Comparison of ENCODE assay signal across 8 cellular contexts in genomic region chr2:130355578-130356431, GRCh38. TPM values are rescaled to one million over a fixed set of nuclear protein-coding genes. Genes with fewer than 3 reads are reported as not detected.
A peak's percentile ranks its signal among the peaks of the same experiment; 100 is the strongest.
DNase-seq lines count a peak whose midpoint lies in the region; ATAC-seq and TF ChIP-seq lines count a peak whose summit lies in the region.

Gene PTPN18 (plus strand): TSS chr2:130356056. CDS start chr2:130356108, 52 bp downstream.

- H3K36me3 ChIP-seq in adrenal gland (replicated peaks in 1 of 2) = no peaks in the 10 kb centered on the region
- no peaks in the 10 kb centered on the region for H3K36me3 ChIP-seq in parathyroid adenoma (ENCODE audit: control insufficient read depth, insufficient read depth, low read length)

- H3K9ac ChIP-seq in parathyroid adenoma = peak within 1 kb of the TSS; percentile 25

- intact Hi-C loops in adrenal gland (cut with DNase I) = no loop called here
- intact Hi-C loops in cardiac septum (cut with DNase I) = loop anchor here (1.0 to 2.0 kb wide), 2 partner anchors 14 to 17 kb away; partner anchors contain the start of gene IMP4

- peak within 1 kb of the TSS; percentile 7 to 87 (median 72) for H3K27ac ChIP-seq in adrenal gland
- peak within 1 kb of the TSS; percentile 64 for H3K27ac ChIP-seq in parathyroid adenoma

- no peaks in the 10 kb centered on the region for H3K27me3 ChIP-seq in adrenal gland
- H3K27me3 ChIP-seq in parathyroid adenoma (ENCODE audit: control insufficient read depth, insufficient read depth, low read length) = no peaks in the 10 kb centered on the region

- TF ChIP-seq POLR2A in adrenal gland (IDR thresholded peaks at IDR 0.05) = peak; percentile 83 to 84

- peak; percentile 98 for ATAC-seq in SK-N-SH treated with all-trans-retinoic acid at 6 μM for 48 hours

- H3K4me3 ChIP-seq in adrenal gland = peak within 1 kb of the TSS; percentile 71 to 93 (median 84)
- H3K4me3 ChIP-seq in parathyroid adenoma (ENCODE audit: low read depth, low read length) = peak within 1 kb of the TSS; percentile 88

- peak; percentile 90 for DNase-seq in GM10266 (ENCODE audit: extremely low spot score)
- peak; percentile 62 for DNase-seq in H4 (ENCODE audit: low spot score)
- peak; percentile 89 to 94 (median 90) for DNase-seq in adrenal gland
- DNase-seq in cardiac septum (ENCODE audit: low spot score) = peak; percentile 96
- DNase-seq in NK-92 treated with Interleukin-12 subunit alpha and Interleukin-12 subunit beta, amount 100 ng/mL, for 24 hours (lab: John Stamatoyannopoulos, UW) = no peak

- TF ChIP-seq CTCF in GM10266 (IDR thresholded peaks at IDR 0.05; ENCODE audit: control insufficient read depth, insufficient read depth, low read depth, missing control alignments) (peak; percentile 54), LNCAP (IDR thresholded peaks at IDR 0.05) (peak; percentile 44), adrenal gland (IDR thresholded peaks at IDR 0.05) (peak in 5 of 6 experiments; percentile 25 to 68 (median 61)), parathyroid adenoma (IDR thresholded peaks at IDR 0.05) (peak; percentile 67)

- H3K79me2 ChIP-seq in parathyroid adenoma = no peaks in the 10 kb centered on the region

- H3K4me1 ChIP-seq in adrenal gland (replicated peaks in 1 of 2) = peaks cover 8 to 18% of the 10 kb centered on the region in 2 donors
- H3K4me1 ChIP-seq in parathyroid adenoma = peaks cover 12% of the 10 kb centered on the region

- peak within 1 kb of the TSS; percentile 94 for H3K4me2 ChIP-seq in parathyroid adenoma (ENCODE audit: low read length)

- H3K9me3 ChIP-seq in adrenal gland (replicated peaks in 1 of 3) (no peaks in the 10 kb centered on the region), parathyroid adenoma (ENCODE audit: control insufficient read depth, low read length) (no peaks in the 10 kb centered on the region)

- WGBS in adrenal gland, 4 donors = 0 to 1% (median 0%) methylated on average over 3 to 106 of the region's 107 CpGs

- peak within 1 kb of the TSS; percentile 97 for H2AFZ ChIP-seq in parathyroid adenoma

TF ChIP-seq in SK-N-SH treated with all-trans-retinoic acid at 6 μM for 48 hours, 23 proteins besides CTCF, POLR2A, EP300 and RAD21:
- TF ChIP-seq BACH2 (CRISPR knock-in tag; IDR thresholded peaks at IDR 0.05; ENCODE audit: borderline replicate concordance) (no peak), GLIS3 (CRISPR knock-in tag; IDR thresholded peaks at IDR 0.05) (no peak), TOX (CRISPR knock-in tag; IDR thresholded peaks at IDR 0.05; ENCODE audit: borderline replicate concordance) (no peak), ARNTL (CRISPR knock-in tag; IDR thresholded peaks at IDR 0.05; ENCODE audit: borderline replicate concordance, low read depth) (no peak), ZFP30 (CRISPR knock-in tag; IDR thresholded peaks at IDR 0.05) (no peak), ISL1 (CRISPR knock-in tag; IDR thresholded peaks at IDR 0.05) (no peak), ZNF565 (CRISPR knock-in tag; conservative IDR thresholded peaks at IDR 0.05; ENCODE audit: low read depth) (no peak), OSR1 (CRISPR knock-in tag; IDR thresholded peaks at IDR 0.05) (no peak), PATZ1 (CRISPR knock-in tag; IDR thresholded peaks at IDR 0.05; ENCODE audit: borderline replicate concordance) (no peak), ZNF70 (CRISPR knock-in tag; IDR thresholded peaks at IDR 0.05) (no peak), TSHZ2 (CRISPR knock-in tag; IDR thresholded peaks at IDR 0.05) (no peak), RARB (CRISPR knock-in tag; IDR thresholded peaks at IDR 0.05) (no peak), ZC3H10 (CRISPR knock-in tag; IDR thresholded peaks at IDR 0.05) (no peak), CREB5 (CRISPR knock-in tag; IDR thresholded peaks at IDR 0.05; ENCODE audit: low read depth) (no peak), ZNF8 (CRISPR knock-in tag; IDR thresholded peaks at IDR 0.05) (no peak), TCF4 (CRISPR knock-in tag; IDR thresholded peaks at IDR 0.05; ENCODE audit: borderline replicate concordance) (no peak)

RNA-seq across cellular contexts. Expression of gene PTPN18, which starts in this region (rescaled TPM):
- 14.1 and 15.7 TPM in 2 replicates for total RNA-seq in H4 (2014; rRNA removed; shearing (Covaris generic))
- total RNA-seq in adrenal gland (10 to 100 TPM; 21.9 to 74.1 (median 42.9) TPM), cardiac septum (13.4 TPM)
- polyA plus RNA-seq in adrenal gland = 10 to 100 TPM; 32.3 to 64.4 (median 42.2) TPM
